ENCODE assay signal across 17 cellular contexts in genomic region chr5:15645376-15645775, GRCh38.
DNase-seq lines count a peak whose midpoint lies in the region; ATAC-seq, FAIRE-seq and TF ChIP-seq lines count a peak whose summit lies in the region.
"Had no signal": no experiment of that assay in that cellular context is flagged by ENCODE, and none has a peak within 500 bp of the region (broad histone marks: within the 10 kb centered on the region; RNA-seq: fewer than 3 reads in every experiment).

No MANE protein-coding gene starts in this region.

- H3K9me1 ChIP-seq in endothelial cell of umbilical vein (replicated peaks; ENCODE audit: control insufficient read depth, extremely low read depth, insufficient read depth, low read length) = no peaks in the 10 kb centered on the region

- intact Hi-C loops in endothelial cell of umbilical vein (cut with micrococcal nuclease) = no loop called here
- intact Hi-C loops in sciatic nerve (cut with DNase I) = no loop called here
- intact Hi-C loops in esophagus squamous epithelium (cut with DNase I) = no loop called here

- peak overlapping the region; percentile 39 for H3K4me2 ChIP-seq in GM23338
- H3K4me2 ChIP-seq in endothelial cell of umbilical vein (ENCODE audit: insufficient read depth, low read length) = peak overlapping the region; percentile 23
- peak overlapping the region; percentile 34 for H3K4me2 ChIP-seq in osteoblast (ENCODE audit: insufficient read depth, low read length)

- POLR2A ChIA-PET in endothelial cell of umbilical vein (lab: Charles Lee) = no interaction called here

- H3K27me3 ChIP-seq in GM23338 (ENCODE audit: insufficient read depth) (no peaks in the 10 kb centered on the region), endothelial cell of umbilical vein (ENCODE audit: control insufficient read depth in 2 of 2, insufficient read depth in 2 of 2, low read length in 2 of 2) (no peaks in the 10 kb centered on the region), osteoblast (ENCODE audit: insufficient read depth, low read length) (no peaks in the 10 kb centered on the region), esophagus squamous epithelium (no peaks in the 10 kb centered on the region)
- H3K27me3 ChIP-seq: colonic mucosa had no signal

- H3K79me2 ChIP-seq in GM23338 (replicated peaks; ENCODE audit: insufficient read depth) (peaks cover 56% of the 10 kb centered on the region), endothelial cell of umbilical vein (ENCODE audit: control insufficient read depth, insufficient read depth, low read length) (peaks cover 17% of the 10 kb centered on the region), osteoblast (ENCODE audit: insufficient read depth, low read length) (peaks cover 35% of the 10 kb centered on the region)

- TF ChIP-seq CTCF in GM23338 (conservative IDR thresholded peaks at IDR 0.05; ENCODE audit: low read depth in 2 of 2) = no peak
- TF ChIP-seq CTCF in endothelial cell of umbilical vein (IDR thresholded peaks at IDR 0.05; ENCODE audit: extremely low read depth in 1 of 2, insufficient read depth in 1 of 2, low read depth in 1 of 2, low read length in 2 of 2) = no peak
- TF ChIP-seq CTCF in osteoblast (IDR thresholded peaks at IDR 0.05; ENCODE audit: extremely low read depth, low read depth, low read length) = no peak
- TF ChIP-seq CTCF in esophagus squamous epithelium (IDR thresholded peaks at IDR 0.05) = no peak

- no peaks in the 10 kb centered on the region for H3F3A ChIP-seq in GM23338 (replicated peaks; ENCODE audit: low read depth)

- ATAC-seq in GM23338 (no peak), sciatic nerve (no peak)
- no peak for ATAC-seq in stimulated activated naive CD8-positive, alpha-beta T cell treated with anti-CD3 and anti-CD28 coated beads, Interleukin-15, amount 100 ng/mL, for 72 hours
- ATAC-seq: stimulated activated naive CD8-positive, alpha-beta T cell treated with anti-CD3 and anti-CD28 coated beads, Interleukin-15, Interleukin-2, amounts not matched to agents 100 U/mL and 50 U/mL, for 24 hours had no signal

- H3K4me3 Mint-ChIP-seq in GM23338 = peak overlapping the region; percentile 12; the same call in 1 of the 3 replicates
- no peak overlapping the region for H3K4me3 Mint-ChIP-seq in stimulated activated naive CD8-positive, alpha-beta T cell treated with anti-CD3 and anti-CD28 coated beads, Interleukin-15, amount 100 ng/mL, for 72 hours
- H3K4me3 Mint-ChIP-seq: activated naive CD4-positive, alpha-beta T cell treated with anti-CD3 and anti-CD28 coated beads, Interleukin-2, amount 50 U/mL, for 24 hours; naive B cell had no signal

- no peak overlapping the region for H2AFZ ChIP-seq in GM23338
- no peak overlapping the region for H2AFZ ChIP-seq in endothelial cell of umbilical vein (ENCODE audit: low read depth, low read length)
- H2AFZ ChIP-seq in osteoblast (ENCODE audit: low read length) = peak overlapping the region; percentile 3

- WGBS in esophagus squamous epithelium, 2 donors = 46 to 51% methylated on average over 4 of the region's 4 CpGs

- dilution Hi-C loops in endothelial cell of umbilical vein (cut with MboI; ENCODE audit: extremely low pct_ligation_motif_present, low sequenced_read_pairs) = no loop called here

- H3K27me3 Mint-ChIP-seq in GM23338 (ENCODE audit: insufficient read depth, low read depth, poor library complexity) = peaks cover 3% of the 10 kb centered on the region
- H3K27me3 Mint-ChIP-seq in stimulated activated naive CD8-positive, alpha-beta T cell treated with anti-CD3 and anti-CD28 coated beads, Interleukin-15, amount 100 ng/mL, for 72 hours = no peaks in the 10 kb centered on the region
- H3K27me3 Mint-ChIP-seq: activated naive CD4-positive, alpha-beta T cell treated with anti-CD3 and anti-CD28 coated beads, Interleukin-2, amount 50 U/mL, for 24 hours; naive B cell had no signal

- H3K4me3 ChIP-seq in GM23338 (0 out of 2 replicates have a peak overlapping the region, but pooled peaks have one; percentile 12), endothelial cell of umbilical vein (replicated peaks in 1 of 3; ENCODE audit: insufficient read depth in 1 of 3, low read depth in 1 of 3, low read length in 3 of 3) (no peak overlapping the region), osteoblast (ENCODE audit: insufficient read depth, low read length) (no peak overlapping the region), esophagus squamous epithelium (no peak overlapping the region)
- H3K4me3 ChIP-seq: colonic mucosa had no signal

- H4K20me1 ChIP-seq in GM23338 (replicated peaks; ENCODE audit: insufficient read depth) (no peaks in the 10 kb centered on the region), endothelial cell of umbilical vein (replicated peaks; ENCODE audit: control insufficient read depth, extremely low read depth, insufficient read depth, low read length) (peaks cover 4% of the 10 kb centered on the region), osteoblast (ENCODE audit: insufficient read depth, low read length) (peaks cover 11% of the 10 kb centered on the region)

- peak overlapping the region; percentile 67 for H3K27ac Mint-ChIP-seq in GM23338
- peak overlapping the region in 1 of 2 donors; percentile 58 for H3K27ac Mint-ChIP-seq in stimulated activated naive CD8-positive, alpha-beta T cell treated with anti-CD3 and anti-CD28 coated beads, Interleukin-15, amount 100 ng/mL, for 72 hours
- H3K27ac Mint-ChIP-seq: activated naive CD4-positive, alpha-beta T cell treated with anti-CD3 and anti-CD28 coated beads, Interleukin-2, amount 50 U/mL, for 24 hours; naive B cell had no signal

- TF ChIP-seq POLR2A in endothelial cell of umbilical vein (IDR thresholded peaks at IDR 0.05; ENCODE audit: low read depth, low read length) (no peak), esophagus squamous epithelium (IDR thresholded peaks at IDR 0.05) (no peak)

- H3K27ac ChIP-seq in GM23338 (ENCODE audit: low read depth) (peak overlapping the region; percentile 53), endothelial cell of umbilical vein (ENCODE audit: insufficient read depth, low read depth, low read length) (no peak overlapping the region), osteoblast (ENCODE audit: low read depth, low read length) (no peak overlapping the region), esophagus squamous epithelium (no peak overlapping the region)
- H3K27ac ChIP-seq: colonic mucosa, VCaP had no signal

- H3K36me3 Mint-ChIP-seq in GM23338 (ENCODE audit: low read depth) = no peaks in the 10 kb centered on the region
- H3K36me3 Mint-ChIP-seq: activated naive CD4-positive, alpha-beta T cell treated with anti-CD3 and anti-CD28 coated beads, Interleukin-2, amount 50 U/mL, for 24 hours; naive B cell had no signal

- H3K9me3 Mint-ChIP-seq in GM23338 = no peaks in the 10 kb centered on the region
- H3K9me3 Mint-ChIP-seq in stimulated activated naive CD8-positive, alpha-beta T cell treated with anti-CD3 and anti-CD28 coated beads, Interleukin-15, amount 100 ng/mL, for 72 hours = peaks cover 0 to 9% of the 10 kb centered on the region in 2 donors

- CTCF ChIA-PET in endothelial cell of umbilical vein (lab: Charles Lee) = interaction anchor here (0.6 to 1.6 kb wide), 6 partner anchors 11 to 48 kb away, joined by 3 to 5 read pairs (median 4); no protein-coding TSS in a partner anchor

- H3K4me1 Mint-ChIP-seq in GM23338 = peaks cover 34% of the 10 kb centered on the region
- no peaks in the 10 kb centered on the region for H3K4me1 Mint-ChIP-seq in stimulated activated naive CD8-positive, alpha-beta T cell treated with anti-CD3 and anti-CD28 coated beads, Interleukin-15, amount 100 ng/mL, for 72 hours
- H3K4me1 Mint-ChIP-seq: activated naive CD4-positive, alpha-beta T cell treated with anti-CD3 and anti-CD28 coated beads, Interleukin-2, amount 50 U/mL, for 24 hours; naive B cell had no signal

- FAIRE-seq in RCC 7860 (lab: Jason Lieb, UNC) = peak; percentile 72
- FAIRE-seq in endothelial cell of umbilical vein (lab: Jason Lieb, UNC) = peak; percentile 87
- FAIRE-seq: islet of Langerhans had no signal

- H3K9me2 ChIP-seq in GM23338 (ENCODE audit: insufficient read depth) = peaks cover 16% of the 10 kb centered on the region

- peaks cover 29% of the 10 kb centered on the region for H3K4me1 ChIP-seq in GM23338 (ENCODE audit: insufficient read depth)
- H3K4me1 ChIP-seq in endothelial cell of umbilical vein (ENCODE audit: control insufficient read depth, extremely low read depth, insufficient read depth, low read length) = peaks cover 21% of the 10 kb centered on the region
- H3K4me1 ChIP-seq in osteoblast (ENCODE audit: insufficient read depth, low read length) = peaks cover 13% of the 10 kb centered on the region
- peaks cover 0 to 28% (median 7%) of the 10 kb centered on the region in 3 donors for H3K4me1 ChIP-seq in esophagus squamous epithelium
- H3K4me1 ChIP-seq: colonic mucosa had no signal

- DNase-seq in GM23338 (ENCODE audit: low spot score) = peak; percentile 15
- peak; percentile 49 for DNase-seq in RCC 7860 (ENCODE audit: low spot score)
- peak; percentile 74 for DNase-seq in endothelial cell of umbilical vein (ENCODE audit: low read depth, low spot score)
- peak; percentile 35 for DNase-seq in osteoblast (ENCODE audit: insufficient read length, low spot score, missing footprints)
- no peak for DNase-seq in sciatic nerve (ENCODE audit: low spot score)
- no peak for DNase-seq in esophagus squamous epithelium (lab: John Stamatoyannopoulos, UW)
- DNase-seq in cerebellum (ENCODE audit: low spot score) = no peak
- no peak for DNase-seq in stimulated activated naive CD8-positive, alpha-beta T cell treated with anti-CD3 and anti-CD28 coated beads, Interleukin-15, amount 100 ng/mL, for 72 hours
- DNase-seq: colonic mucosa; DMS79; naive B cell; NCI-H1694 treated with DMSO at 0.1 percent for 48 hours; right cardiac atrium; stimulated activated naive CD8-positive, alpha-beta T cell treated with anti-CD3 and anti-CD28 coated beads, Interleukin-15, Interleukin-2, amounts not matched to agents 100 U/mL and 50 U/mL, for 24 hours had no signal

- no peaks in the 10 kb centered on the region for H3K36me3 ChIP-seq in GM23338 (ENCODE audit: insufficient read depth)
- H3K36me3 ChIP-seq in endothelial cell of umbilical vein (ENCODE audit: control insufficient read depth in 2 of 2, extremely low read depth in 1 of 2, insufficient read depth in 2 of 2, low read length in 2 of 2) = no peaks in the 10 kb centered on the region
- H3K36me3 ChIP-seq in osteoblast (ENCODE audit: insufficient read depth, low read length) = no peaks in the 10 kb centered on the region
- no peaks in the 10 kb centered on the region for H3K36me3 ChIP-seq in esophagus squamous epithelium
- H3K36me3 ChIP-seq: colonic mucosa had no signal

- BruUV-seq in endothelial cell of umbilical vein (replicated peaks; lab: Mats Ljungman, UMichigan) = no TSS peak

- no peak overlapping the region for H3K9ac ChIP-seq in endothelial cell of umbilical vein (replicated peaks; ENCODE audit: extremely low read depth, insufficient read depth, low read length)

- H3K9me3 ChIP-seq in endothelial cell of umbilical vein (replicated peaks; ENCODE audit: control insufficient read depth, insufficient read depth, low read length) = no peaks in the 10 kb centered on the region
- no peaks in the 10 kb centered on the region for H3K9me3 ChIP-seq in osteoblast (ENCODE audit: low read depth, low read length)
- no peaks in the 10 kb centered on the region for H3K9me3 ChIP-seq in esophagus squamous epithelium
- H3K9me3 ChIP-seq: colonic mucosa had no signal

TF ChIP-seq in endothelial cell of umbilical vein, 7 proteins besides CTCF, POLR2A, EP300 and RAD21 (continues in another document):
- no peak for TF ChIP-seq POLR2AphosphoS5 (IDR thresholded peaks at IDR 0.05; ENCODE audit: insufficient read depth, low read depth, low read length)

Comparison
In these comparisons a context has a peak if more than half of its experiments do, and no peak if none do; other contexts are left out.
1. DNase-seq: peak in GM23338 (single experiment), RCC 7860 (single experiment), endothelial cell of umbilical vein (single experiment) and osteoblast (single experiment); none in sciatic nerve (single experiment), esophagus squamous epithelium (single experiment), cerebellum (single experiment) and stimulated activated naive CD8-positive, alpha-beta T cell treated with anti-CD3 and anti-CD28 coated beads, Interleukin-15, amount 100 ng/mL, for 72 hours (0 of 2).
2. Peak in every context shown above with its lines, with median percentiles within 50 percentile points of each other: H3K4me2 ChIP-seq.